ENCODE assay signal across 7 cellular contexts in the genomic region with DNA sequence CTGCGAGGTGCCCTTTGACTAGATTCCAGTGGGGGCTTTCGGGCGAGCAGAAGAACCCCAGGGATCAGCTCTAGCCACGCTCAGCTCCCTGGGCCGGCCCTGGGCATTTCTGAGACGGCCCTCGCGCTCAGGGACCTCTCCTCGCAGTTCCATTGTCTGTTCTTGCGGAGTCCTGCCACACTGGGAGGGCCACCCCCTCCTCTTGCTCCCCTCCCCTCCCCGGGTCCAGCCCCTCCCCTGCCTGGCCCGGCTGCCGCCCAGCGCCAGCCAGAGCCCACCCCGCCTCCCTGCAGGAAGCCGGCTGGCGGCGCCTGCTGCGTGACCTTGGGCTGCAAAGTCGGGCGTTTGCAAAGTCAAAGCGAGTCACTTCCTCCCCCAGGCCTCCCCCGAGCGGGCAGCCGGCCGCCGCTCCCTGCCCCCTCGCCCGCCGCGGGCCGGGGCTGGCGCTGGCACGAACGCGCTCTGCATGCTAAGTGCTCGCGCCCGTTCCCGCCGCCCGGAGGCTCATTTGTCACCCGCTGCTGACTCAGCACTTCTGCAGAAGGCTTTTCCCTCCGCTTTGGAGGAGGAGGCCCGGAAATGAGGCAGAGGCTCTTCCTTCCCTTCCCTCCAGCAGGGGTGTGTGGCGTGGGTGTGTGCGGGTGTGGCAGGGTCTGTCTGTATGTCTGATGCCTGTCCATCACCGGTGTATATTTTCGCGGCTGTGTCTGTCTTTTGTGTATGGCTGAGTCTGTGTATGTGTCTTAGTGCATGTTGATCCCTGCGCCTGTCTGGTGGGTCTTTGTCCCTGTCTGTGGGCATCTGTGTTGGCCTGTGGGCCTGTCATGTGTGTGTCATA.
DNase-seq lines count a peak whose midpoint lies in the region; ATAC-seq and TF ChIP-seq lines count a peak whose summit lies in the region.

No MANE protein-coding gene starts in this region.

- H3K27ac Mint-ChIP-seq in activated CD4-positive, alpha-beta T cell treated with anti-CD3 and anti-CD28 coated beads for 36 hours, result peak overlapping the region; percentile 91
- H3K27ac Mint-ChIP-seq in chondrocyte (ENCODE audit: unreplicated experiment), result peak overlapping the region; percentile 98

- no peaks in the 10 kb centered on the region for H3K36me3 Mint-ChIP-seq in activated CD4-positive, alpha-beta T cell treated with anti-CD3 and anti-CD28 coated beads for 36 hours (ENCODE audit: low read depth)
- no peaks in the 10 kb centered on the region for H3K36me3 Mint-ChIP-seq in chondrocyte (ENCODE audit: low read depth)

- POLR2A ChIA-PET in activated CD4-positive, alpha-beta T cell treated with anti-CD3 and anti-CD28 coated beads for 36 hours (lab: Charles Lee), result interaction anchor here (0.5 to 1.3 kb wide), 5 partner anchors 8 to 72 kb away, joined by 3 to 8 read pairs (median 4); no protein-coding TSS in a partner anchor

- intact Hi-C loops in activated CD4-positive, alpha-beta T cell treated with anti-CD3 and anti-CD28 coated beads for 36 hours (cut with DNase I, micrococcal nuclease), result loop anchor here (1.0 to 10.0 kb wide), 8 partner anchors 34 to 498 kb away; a partner anchor contains a TSS

- H3K4me1 Mint-ChIP-seq in activated CD4-positive, alpha-beta T cell treated with anti-CD3 and anti-CD28 coated beads for 36 hours, result peaks cover 81% of the 10 kb centered on the region
- peaks cover 91% of the 10 kb centered on the region for H3K4me1 Mint-ChIP-seq in chondrocyte (ENCODE audit: low read depth)

- H3K27me3 Mint-ChIP-seq in activated CD4-positive, alpha-beta T cell treated with anti-CD3 and anti-CD28 coated beads for 36 hours, result no peaks in the 10 kb centered on the region
- no peaks in the 10 kb centered on the region for H3K27me3 Mint-ChIP-seq in chondrocyte (ENCODE audit: low read depth)

- H3K4me3 Mint-ChIP-seq in activated CD4-positive, alpha-beta T cell treated with anti-CD3 and anti-CD28 coated beads for 36 hours, result peak overlapping the region; percentile 71
- peak overlapping the region; percentile 61 for H3K4me3 Mint-ChIP-seq in chondrocyte (ENCODE audit: unreplicated experiment)

- peak; percentile 34 for TF ChIP-seq CTCF in chondrocyte (IDR thresholded peaks at IDR 0.05)

- peak overlapping the region; percentile 81 for H3K27ac ChIP-seq in layer of hippocampus (ENCODE audit: low read depth, low read length)

- CTCF ChIA-PET in activated CD4-positive, alpha-beta T cell treated with anti-CD3 and anti-CD28 coated beads for 36 hours (lab: Charles Lee), result interaction anchor here (0.6 to 1.6 kb wide), 10 partner anchors 9 to 650 kb away, joined by 3 to 5 read pairs (median 4); no protein-coding TSS in a partner anchor

- peak; percentile 98 for DNase-seq in NCI-H510A treated with DMSO at 0.1 percent for 48 hours (lab: John Stamatoyannopoulos, UW)
- peak; percentile 96 for DNase-seq in activated CD4-positive, alpha-beta T cell treated with anti-CD3 and anti-CD28 coated beads for 36 hours
- peak; percentile 96 for DNase-seq in chondrocyte (ENCODE audit: low spot score)
- DNase-seq in stimulated activated CD4-positive, alpha-beta T cell treated with anti-CD3 and anti-CD28 coated beads, Interleukin-1b, Interleukin-23, amount 100 ng/mL, for 1 hour (ENCODE audit: low read depth in 2 of 2), result peak; percentile 69 to 74

- no peaks in the 10 kb centered on the region for H3K9me3 Mint-ChIP-seq in activated CD4-positive, alpha-beta T cell treated with anti-CD3 and anti-CD28 coated beads for 36 hours (ENCODE audit: low read depth)
- H3K9me3 Mint-ChIP-seq in chondrocyte (ENCODE audit: low read depth), result no peaks in the 10 kb centered on the region

- H3K27me3 ChIP-seq in layer of hippocampus (ENCODE audit: control insufficient read depth, insufficient read depth, low read length), result no peaks in the 10 kb centered on the region

- ATAC-seq in GM18861 (IDR thresholded peaks at IDR 0.05; ENCODE audit: unreplicated experiment) (peak; percentile 40), HG03354 (IDR thresholded peaks at IDR 0.05; ENCODE audit: poor library complexity, severe bottlenecking, unreplicated experiment) (peak; percentile 46)
- ATAC-seq in activated CD4-positive, alpha-beta T cell treated with anti-CD3 and anti-CD28 coated beads for 36 hours, result peak; percentile 62

Comparison
In these comparisons a context has a peak if more than half of its experiments do, and no peak if none do; other contexts are left out.
1. Peak in every context shown above with its lines: DNase-seq, ATAC-seq and H3K27ac ChIP-seq.